10 cellular contexts compared by ENCODE assay signal in genomic region chr11:17476317-17477083, GRCh38. TPM values are rescaled to one million over a fixed set of nuclear protein-coding genes. Genes with fewer than 3 reads are reported as not detected.
DNase-seq lines count a peak whose midpoint lies in the region; ATAC-seq and TF ChIP-seq lines count a peak whose summit lies in the region.
"Had no signal": no experiment of that assay in that cellular context is flagged by ENCODE, and none has a peak within 500 bp of the region (broad histone marks: within the 10 kb centered on the region; RNA-seq: fewer than 3 reads in every experiment).

Gene ABCC8, minus strand, starts transcription at chr11:17476845. Its CDS starts 69 bp downstream, at chr11:17476776.

- H4K20me1 ChIP-seq in SK-N-SH (ENCODE audit: insufficient read depth): no peaks in the 10 kb centered on the region

- H3K36me3 ChIP-seq in SK-N-SH (replicated peaks in 1 of 2; ENCODE audit: control insufficient read depth in 1 of 2, insufficient read depth in 2 of 2, low read length in 1 of 2) (no peaks in the 10 kb centered on the region), iPS-15b (ENCODE audit: control insufficient read depth, insufficient read depth, low read length) (no peaks in the 10 kb centered on the region), stomach smooth muscle (ENCODE audit: control insufficient read depth in 2 of 2, insufficient read depth in 2 of 2, low read length in 2 of 2) (no peaks in the 10 kb centered on the region)
- H3K36me3 ChIP-seq: brain microvascular endothelial cell had no signal

- H3K9me3 ChIP-seq in SK-N-SH (no peaks in the 10 kb centered on the region), iPS-15b (ENCODE audit: control insufficient read depth, insufficient read depth, low read length) (no peaks in the 10 kb centered on the region), stomach smooth muscle (ENCODE audit: control insufficient read depth in 2 of 2, low read length in 2 of 2) (no peaks in the 10 kb centered on the region)

- H3K4me2 ChIP-seq in SK-N-SH: 0 out of 2 replicates have a peak within 1 kb of the TSS, but pooled peaks have one; percentile 24

- no peak within 1 kb of the TSS; a peak in 1 of 4 replicates for H3K27ac ChIP-seq in SK-N-SH (ENCODE audit: low read depth in 2 of 2, low read length in 1 of 2)
- no peak within 1 kb of the TSS for H3K27ac ChIP-seq in stomach smooth muscle (ENCODE audit: low read length)
- H3K27ac ChIP-seq: brain microvascular endothelial cell had no signal

- H3K9ac ChIP-seq in SK-N-SH (no peak within 1 kb of the TSS), iPS-15b (ENCODE audit: low read depth, low read length) (no peak within 1 kb of the TSS), stomach smooth muscle (ENCODE audit: low read length in 2 of 2) (no peak within 1 kb of the TSS)

- no peak within 1 kb of the TSS for H2AFZ ChIP-seq in SK-N-SH (ENCODE audit: low read depth)

- CTCF ChIA-PET in SK-N-SH (lab: Yijun Ruan, JAX): interaction anchor here (0.8 to 3.3 kb wide), 6 partner anchors 28 to 93 kb away, joined by 3 to 14 read pairs (median 9); partner anchors contain the start of gene KCNJ11

- 9% methylated on average over 20 of the region's 80 CpGs for WGBS in SK-N-SH (ENCODE audit: low lambda C conversion rate)

- no peak for TF ChIP-seq RAD21 in SK-N-SH (IDR thresholded peaks at IDR 0.05; ENCODE audit: low read length)

- TF ChIP-seq CTCF in SK-N-SH (IDR thresholded peaks at IDR 0.05): no peak

- no peaks in the 10 kb centered on the region for H3K79me2 ChIP-seq in SK-N-SH (ENCODE audit: insufficient read depth)

- H3F3A ChIP-seq in SK-N-SH (replicated peaks; ENCODE audit: insufficient read depth): no peaks in the 10 kb centered on the region

- peak within 1 kb of the TSS in 1 of 2 experiments; percentile 51; a peak in 2 of 4 replicates for H3K4me3 ChIP-seq in SK-N-SH (ENCODE audit: low read depth in 2 of 2, low read length in 1 of 2)
- peak within 1 kb of the TSS; percentile 90 for H3K4me3 ChIP-seq in iPS-15b (ENCODE audit: low read depth, low read length)
- H3K4me3 ChIP-seq in stomach smooth muscle (ENCODE audit: low read length in 2 of 2): peak within 1 kb of the TSS; percentile 22 to 35

- TF ChIP-seq EP300 in SK-N-SH (IDR thresholded peaks at IDR 0.05; ENCODE audit: borderline replicate concordance in 1 of 2, low read depth in 1 of 2, low read length in 1 of 2): no peak

- POLR2A ChIA-PET in SK-N-SH (lab: Yijun Ruan, JAX): interaction anchor here (0.6 to 1.1 kb wide), 2 partner anchors 122 to 257 kb away, joined by 3 read pairs; no protein-coding TSS in a partner anchor

- H3K27me3 ChIP-seq in SK-N-SH (ENCODE audit: insufficient read depth) (peaks cover 30% of the 10 kb centered on the region), iPS-15b (ENCODE audit: control insufficient read depth, insufficient read depth, low read length) (peaks cover 54% of the 10 kb centered on the region), stomach smooth muscle (ENCODE audit: control insufficient read depth in 1 of 2, insufficient read depth in 2 of 2, low read length in 2 of 2) (peaks cover 34% of the 10 kb centered on the region in 2 donors)

- H3K4me1 ChIP-seq in SK-N-SH (ENCODE audit: control insufficient read depth in 1 of 2, insufficient read depth in 2 of 2, low read depth in 1 of 2, low read length in 1 of 2) (peaks cover 0 to 24% of the 10 kb centered on the region in 2 experiments; a peak in 1 of 4 replicates), iPS-15b (ENCODE audit: control insufficient read depth, insufficient read depth, low read length) (peaks cover 4% of the 10 kb centered on the region), stomach smooth muscle (ENCODE audit: control insufficient read depth, insufficient read depth, low read length) (peaks cover 4% of the 10 kb centered on the region)

- no peak for ATAC-seq in HG03520 (IDR thresholded peaks at IDR 0.05; ENCODE audit: unreplicated experiment)

- H3K9me2 ChIP-seq in SK-N-SH: no peaks in the 10 kb centered on the region

- DNase-seq in NCI-H146 (lab: John Stamatoyannopoulos, UW) (peak; percentile 53), NCI-H146 treated with DMSO at 0.1 percent for 48 hours (lab: John Stamatoyannopoulos, UW; ENCODE audit: unreplicated experiment) (no peak), SK-N-SH (peak; percentile 83), SHP77 treated with DMSO at 0.1 percent for 48 hours (lab: John Stamatoyannopoulos, UW) (no peak), SW 1271 (lab: John Stamatoyannopoulos, UW) (no peak)
- DNase-seq: brain microvascular endothelial cell, kidney glomerular epithelial cell had no signal

TF ChIP-seq in SK-N-SH, 30 proteins besides CTCF, POLR2A, EP300 and RAD21:
- TF ChIP-seq RCOR1 (IDR thresholded peaks at IDR 0.05; ENCODE audit: low read length) (no peak), JUND (IDR thresholded peaks at IDR 0.05) (no peak), NRF1 (IDR thresholded peaks at IDR 0.05; ENCODE audit: low read depth, low read length) (no peak), RFX5 (IDR thresholded peaks at IDR 0.05; ENCODE audit: low read length) (no peak), CHD2 (IDR thresholded peaks at IDR 0.05; ENCODE audit: low read length, partially characterized antibody) (no peak), IRF3 (IDR thresholded peaks at IDR 0.05; ENCODE audit: low read depth, low read length) (no peak), TAF1 (IDR thresholded peaks at IDR 0.05; ENCODE audit: borderline replicate concordance, low read depth, low read length) (no peak), GABPA (IDR thresholded peaks at IDR 0.05; ENCODE audit: low read depth) (no peak), EZH2phosphoT487 (IDR thresholded peaks at IDR 0.05; ENCODE audit: borderline replicate concordance, low read depth) (no peak), ZBTB33 (IDR thresholded peaks at IDR 0.05; ENCODE audit: borderline replicate concordance, low read depth) (no peak), RXRA (IDR thresholded peaks at IDR 0.05; ENCODE audit: borderline replicate concordance, low read depth) (no peak), GATA2 (CRISPR knock-in tag; IDR thresholded peaks at IDR 0.05) (no peak), MXI1 (IDR thresholded peaks at IDR 0.05; ENCODE audit: low read depth, low read length) (no peak), MEF2A (IDR thresholded peaks at IDR 0.05; ENCODE audit: borderline replicate concordance, low read depth) (no peak), TCF12 (IDR thresholded peaks at IDR 0.05) (no peak), SMC3 (IDR thresholded peaks at IDR 0.05; ENCODE audit: low read depth, low read length) (no peak)

RNA-seq across cellular contexts. Expression of gene ABCC8, which starts in this region (rescaled TPM):
- 0.71 and 1.1 TPM in 2 replicates for polyA plus RNA-seq in SK-N-SH (2012; rRNA removed)
- polyA plus RNA-seq in SK-N-SH (2012; cell fraction: cytosol; rRNA removed): 0.15 and 0.39 TPM in 2 replicates
- polyA plus RNA-seq in SK-N-SH (2012; cell fraction: nucleus; rRNA removed): 2.8 and 4.0 TPM in 2 replicates

Comparison
In these comparisons a context has a peak if more than half of its experiments do, and no peak if none do; other contexts are left out.
1. DNase-seq: peak in NCI-H146 (single experiment) and SK-N-SH (single experiment); none in NCI-H146 treated with DMSO at 0.1 percent for 48 hours (single experiment), SHP77 treated with DMSO at 0.1 percent for 48 hours (single experiment) and SW 1271 (0 of 2).